Comparison of ENCODE assay signal across 2 cellular contexts in genomic region chr12:132204822-132205270, GRCh38.
TF ChIP-seq lines count a peak whose summit lies in the region.

No MANE protein-coding gene starts in this region.

TF ChIP-seq in HEK293, 187 proteins besides CTCF, POLR2A, EP300 and RAD21 (continued from another document):
- TF ChIP-seq ZNF19 (tag by site-specific recombination; IDR thresholded peaks at IDR 0.05; ENCODE audit: low read depth) = no peak
- 0 out of 2 replicates have a peak, but pooled peaks have one; percentile 2 for TF ChIP-seq ZFHX2 (tag by site-specific recombination; conservative IDR thresholded peaks at IDR 0.05)
- TF ChIP-seq HIC1 (tag by site-specific recombination; IDR thresholded peaks at IDR 0.05) = 0 out of 2 replicates have a peak, but pooled peaks have one; percentile 43
- TF ChIP-seq, protein P1, sequence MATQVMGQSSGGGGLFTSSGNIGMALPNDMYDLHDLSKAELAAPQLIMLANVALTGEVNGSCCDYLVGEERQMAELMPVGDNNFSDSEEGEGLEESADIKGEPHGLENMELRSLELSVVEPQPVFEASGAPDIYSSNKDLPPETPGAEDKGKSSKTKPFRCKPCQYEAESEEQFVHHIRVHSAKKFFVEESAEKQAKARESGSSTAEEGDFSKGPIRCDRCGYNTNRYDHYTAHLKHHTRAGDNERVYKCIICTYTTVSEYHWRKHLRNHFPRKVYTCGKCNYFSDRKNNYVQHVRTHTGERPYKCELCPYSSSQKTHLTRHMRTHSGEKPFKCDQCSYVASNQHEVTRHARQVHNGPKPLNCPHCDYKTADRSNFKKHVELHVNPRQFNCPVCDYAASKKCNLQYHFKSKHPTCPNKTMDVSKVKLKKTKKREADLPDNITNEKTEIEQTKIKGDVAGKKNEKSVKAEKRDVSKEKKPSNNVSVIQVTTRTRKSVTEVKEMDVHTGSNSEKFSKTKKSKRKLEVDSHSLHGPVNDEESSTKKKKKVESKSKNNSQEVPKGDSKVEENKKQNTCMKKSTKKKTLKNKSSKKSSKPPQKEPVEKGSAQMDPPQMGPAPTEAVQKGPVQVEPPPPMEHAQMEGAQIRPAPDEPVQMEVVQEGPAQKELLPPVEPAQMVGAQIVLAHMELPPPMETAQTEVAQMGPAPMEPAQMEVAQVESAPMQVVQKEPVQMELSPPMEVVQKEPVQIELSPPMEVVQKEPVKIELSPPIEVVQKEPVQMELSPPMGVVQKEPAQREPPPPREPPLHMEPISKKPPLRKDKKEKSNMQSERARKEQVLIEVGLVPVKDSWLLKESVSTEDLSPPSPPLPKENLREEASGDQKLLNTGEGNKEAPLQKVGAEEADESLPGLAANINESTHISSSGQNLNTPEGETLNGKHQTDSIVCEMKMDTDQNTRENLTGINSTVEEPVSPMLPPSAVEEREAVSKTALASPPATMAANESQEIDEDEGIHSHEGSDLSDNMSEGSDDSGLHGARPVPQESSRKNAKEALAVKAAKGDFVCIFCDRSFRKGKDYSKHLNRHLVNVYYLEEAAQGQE (tag by site-specific recombination; IDR thresholded peaks at IDR 0.05) = no peak
- no peak for TF ChIP-seq ZBTB7A (tag by site-specific recombination; IDR thresholded peaks at IDR 0.05; ENCODE audit: low read depth)
- TF ChIP-seq RBAK (tag by site-specific recombination; IDR thresholded peaks at IDR 0.05) = no peak
- TF ChIP-seq SCRT2 (tag by site-specific recombination; IDR thresholded peaks at IDR 0.05) = no peak
- TF ChIP-seq SP7 (tag by site-specific recombination; IDR thresholded peaks at IDR 0.05) = no peak
- TF ChIP-seq ZNF624 (tag by site-specific recombination; IDR thresholded peaks at IDR 0.05) = no peak
- TF ChIP-seq ZNF416 (tag by site-specific recombination; IDR thresholded peaks at IDR 0.05) = no peak
- TF ChIP-seq KLF10 (tag by site-specific recombination; IDR thresholded peaks at IDR 0.05) = no peak
- no peak for TF ChIP-seq ZBTB11 (tag by site-specific recombination; conservative IDR thresholded peaks at IDR 0.05; ENCODE audit: low read depth)

TF ChIP-seq in H1, 55 proteins besides CTCF, POLR2A, EP300 and RAD21 (continued from another document):
- TF ChIP-seq ATF2 (IDR thresholded peaks at IDR 0.05; ENCODE audit: low read length) = no peak
- TF ChIP-seq MAFK (IDR thresholded peaks at IDR 0.05; ENCODE audit: low read depth, low read length) = no peak
- no peak for TF ChIP-seq POLR2AphosphoS5 (IDR thresholded peaks at IDR 0.05; ENCODE audit: low read depth, low read length)
- TF ChIP-seq ASH2L (IDR thresholded peaks at IDR 0.05; ENCODE audit: low read length) = no peak
- TF ChIP-seq TBP (IDR thresholded peaks at IDR 0.05; ENCODE audit: low read depth, low read length) = no peak
- no peak for TF ChIP-seq CBX8 (IDR thresholded peaks at IDR 0.05; ENCODE audit: borderline replicate concordance, low read depth, low read length)
- TF ChIP-seq GABPA (IDR thresholded peaks at IDR 0.05; ENCODE audit: borderline replicate concordance, insufficient read depth, low read length) = no peak
- no peak for TF ChIP-seq RXRA (IDR thresholded peaks at IDR 0.05; ENCODE audit: insufficient read depth, low read depth, low read length)
- TF ChIP-seq HDAC2 (IDR thresholded peaks at IDR 0.05; ENCODE audit: borderline replicate concordance in 1 of 2, low read depth in 2 of 2, low read length in 2 of 2) = no peak
